ENCODE assay signal across 9 cellular contexts in genomic region chr19:38736036-38736412, GRCh38. TPM values are rescaled to one million over a fixed set of nuclear protein-coding genes. Genes with fewer than 3 reads are reported as not detected.
DNase-seq lines count a peak whose midpoint lies in the region; ATAC-seq, FAIRE-seq and TF ChIP-seq lines count a peak whose summit lies in the region.
"Had no signal": no experiment of that assay in that cellular context is flagged by ENCODE, and none has a peak within 500 bp of the region (broad histone marks: within the 10 kb centered on the region; RNA-seq: fewer than 3 reads in every experiment).

No MANE protein-coding gene starts in this region.

- H3K27me3 ChIP-seq in SJSA1 (replicated peaks), result no peaks in the 10 kb centered on the region
- H3K27me3 ChIP-seq in astrocyte (ENCODE audit: insufficient read depth, low read length), result no peaks in the 10 kb centered on the region

- no peaks in the 10 kb centered on the region for H3K79me2 ChIP-seq in astrocyte (ENCODE audit: insufficient read depth, low read length)

- H3K27ac ChIP-seq in SJSA1 (no peak overlapping the region), astrocyte (ENCODE audit: low read depth, low read length) (no peak overlapping the region)

- H3K9me3 Mint-ChIP-seq in astrocyte (ENCODE audit: unreplicated experiment) (peaks cover 4% of the 10 kb centered on the region), immature natural killer cell (peaks cover 0 to 2% (median 0%) of the 10 kb centered on the region in 6 donors)

- H3K9ac ChIP-seq in astrocyte (ENCODE audit: low read length), result no peak overlapping the region

- no peak for ATAC-seq in GM18505 (IDR thresholded peaks at IDR 0.05; ENCODE audit: unreplicated experiment)

- H3K27me3 Mint-ChIP-seq in astrocyte (ENCODE audit: low read depth, unreplicated experiment) (peaks cover 5% of the 10 kb centered on the region), immature natural killer cell (ENCODE audit: low read depth in 3 of 3) (peaks cover 14 to 29% (median 17%) of the 10 kb centered on the region in 3 donors)

- DNase-seq in GM19238 (ENCODE audit: insufficient read length, low spot score) (peak; percentile 45), SJSA1 (ENCODE audit: low read depth in 1 of 2, low spot score in 2 of 2) (peak in 1 of 2 experiments; percentile 61), astrocyte (ENCODE audit: low read depth) (no peak), immature natural killer cell (peak; percentile 64 to 77 (median 74)), NCI-H187 treated with DMSO at 0.1 percent for 48 hours (lab: John Stamatoyannopoulos, UW) (no peak), putamen (ENCODE audit: low spot score) (no peak)
- peak; percentile 44 to 56 for DNase-seq in stimulated activated CD4-positive, alpha-beta T cell treated with anti-CD3 and anti-CD28 coated beads, Interleukin-4, amount 100 ng/mL, for 48 hours (ENCODE audit: low read depth in 2 of 2)

- peaks cover 16% of the 10 kb centered on the region for H3K36me3 ChIP-seq in SJSA1
- H3K36me3 ChIP-seq in astrocyte (ENCODE audit: insufficient read depth, low read length), result peaks cover 11% of the 10 kb centered on the region

- FAIRE-seq in astrocyte (lab: Jason Lieb, UNC), result no peak

- no peak for TF ChIP-seq CTCF in astrocyte (IDR thresholded peaks at IDR 0.05; ENCODE audit: insufficient read depth, low read depth, low read length)

- H3K4me1 ChIP-seq in SJSA1 (replicated peaks), result peaks cover 12% of the 10 kb centered on the region
- peaks cover 24% of the 10 kb centered on the region for H3K4me1 ChIP-seq in astrocyte (ENCODE audit: insufficient read depth, low read length)

- H4K20me1 ChIP-seq in astrocyte (ENCODE audit: insufficient read depth, low read length), result peaks cover 39% of the 10 kb centered on the region

- H3K27ac Mint-ChIP-seq in astrocyte (ENCODE audit: unreplicated experiment), result no peak overlapping the region
- peak overlapping the region in 3 of 6 donors; percentile 64 to 78 (median 72) for H3K27ac Mint-ChIP-seq in immature natural killer cell

- H3K4me3 ChIP-seq in SJSA1 (peak overlapping the region; percentile 31), astrocyte (ENCODE audit: insufficient read depth, low read depth, low read length) (no peak overlapping the region)

- H3K4me2 ChIP-seq in astrocyte (ENCODE audit: low read length), result peak overlapping the region; percentile 67

- H3K9me3 ChIP-seq in SJSA1 (replicated peaks) (no peaks in the 10 kb centered on the region), astrocyte (ENCODE audit: insufficient read depth, low read depth, low read length) (no peaks in the 10 kb centered on the region)

- H3K4me3 Mint-ChIP-seq in astrocyte (ENCODE audit: unreplicated experiment) (no peak overlapping the region), immature natural killer cell (peak overlapping the region; percentile 51 to 82 (median 68))

- peaks cover 1% of the 10 kb centered on the region for H3K4me1 Mint-ChIP-seq in astrocyte (ENCODE audit: low read depth, unreplicated experiment)
- peaks cover 65 to 70% of the 10 kb centered on the region in 2 donors for H3K4me1 Mint-ChIP-seq in immature natural killer cell

- TF ChIP-seq POLR2A in GM18505 (IDR thresholded peaks at IDR 0.05; ENCODE audit: borderline replicate concordance, extremely low read depth, insufficient read depth, insufficient read length), result no peak

- H3K36me3 Mint-ChIP-seq in astrocyte (ENCODE audit: low read depth, unreplicated experiment) (peaks cover 8% of the 10 kb centered on the region), immature natural killer cell (peaks cover 0 to 6% (median 0%) of the 10 kb centered on the region in 3 donors)

- H2AFZ ChIP-seq in astrocyte (ENCODE audit: low read depth, low read length), result no peak overlapping the region

RNA-seq across cellular contexts. Expression of gene CAPN12, which starts 8.2 kb away (rescaled TPM):
- not detected in 2 replicates for total RNA-seq in SJSA1 (2014; rRNA removed; shearing (Covaris generic))
- total RNA-seq in astrocyte, result 4.6 and 6.0 TPM in 2 replicates
- polyA plus RNA-seq in immature natural killer cell, result 10 to 100 TPM; 25.7 to 72.8 (median 55.1) TPM
- total RNA-seq: SK-MEL-5 had no signal

RNA-seq across cellular contexts. Expression of gene LGALS7, which starts 37.3 kb away (rescaled TPM):
- not detected in 2 replicates for total RNA-seq in SJSA1 (2014; rRNA removed; shearing (Covaris generic))
- not detected in 2 replicates for total RNA-seq in astrocyte
- not detected for polyA plus RNA-seq in immature natural killer cell
- total RNA-seq: SK-MEL-5 had no signal

RNA-seq across cellular contexts. Expression of gene LGALS7B, which starts 53.0 kb away (rescaled TPM):
- not detected in 2 replicates for total RNA-seq in SJSA1 (2014; rRNA removed; shearing (Covaris generic))
- total RNA-seq in astrocyte, result not detected in 2 replicates
- polyA plus RNA-seq in immature natural killer cell, result not detected
- total RNA-seq: SK-MEL-5 had no signal

Comparison
In these comparisons a context has a peak if more than half of its experiments do, and no peak if none do; other contexts are left out.
1. DNase-seq: peak in GM19238 (single experiment), immature natural killer cell (3 of 3) and stimulated activated CD4-positive, alpha-beta T cell treated with anti-CD3 and anti-CD28 coated beads, Interleukin-4, amount 100 ng/mL, for 48 hours (2 of 2); none in astrocyte (single experiment), NCI-H187 treated with DMSO at 0.1 percent for 48 hours (single experiment) and putamen (single experiment).